In genomic region chr1:56535949-56536348, GRCh38 we compare ENCODE assay signal across 1 cellular context.
TF ChIP-seq lines count a peak whose summit lies in the region.

No MANE protein-coding gene starts in this region.

TF ChIP-seq in HepG2, 621 proteins besides CTCF, POLR2A, EP300 and RAD21 (continued from another document and continues in another):
- TF ChIP-seq ASH2L (IDR thresholded peaks at IDR 0.05; ENCODE audit: insufficient read length, low read depth, low read length) (no peak), RFXAP (CRISPR knock-in tag; IDR thresholded peaks at IDR 0.05; ENCODE audit: borderline replicate concordance) (no peak), SOX6 (IDR thresholded peaks at IDR 0.05) (no peak), SOX6 (CRISPR knock-in tag; IDR thresholded peaks at IDR 0.05) (peak; percentile 80), ZNF33B (CRISPR knock-in tag; IDR thresholded peaks at IDR 0.05) (no peak), ZNF615 (CRISPR knock-in tag; IDR thresholded peaks at IDR 0.05; ENCODE audit: borderline replicate concordance) (no peak), DNMT3B (CRISPR knock-in tag; conservative IDR thresholded peaks at IDR 0.05) (no peak), SRSF9 (IDR thresholded peaks at IDR 0.05; ENCODE audit: borderline replicate concordance, insufficient read depth, low read depth, low read length, poor library complexity, severe bottlenecking) (no peak), ZNF451 (CRISPR knock-in tag; IDR thresholded peaks at IDR 0.05) (no peak), IRX3 (CRISPR knock-in tag; IDR thresholded peaks at IDR 0.05; ENCODE audit: borderline replicate concordance, low read depth) (no peak), TP53 (CRISPR knock-in tag; conservative IDR thresholded peaks at IDR 0.05) (no peak), ZFP41 (CRISPR knock-in tag; IDR thresholded peaks at IDR 0.05; ENCODE audit: borderline replicate concordance) (no peak), IRF2 (CRISPR knock-in tag; IDR thresholded peaks at IDR 0.05) (no peak), ZMYM3 (CRISPR knock-in tag; IDR thresholded peaks at IDR 0.05) (no peak), ZBTB3 (CRISPR knock-in tag; IDR thresholded peaks at IDR 0.05; ENCODE audit: borderline replicate concordance, low read depth) (no peak), MLLT10 (CRISPR knock-in tag; IDR thresholded peaks at IDR 0.05) (no peak), CREM (IDR thresholded peaks at IDR 0.05) (peak; percentile 82; the same call in 1 of the 2 replicates), CREM (CRISPR knock-in tag; IDR thresholded peaks at IDR 0.05) (no peak), SRSF1 (optimal IDR thresholded peaks at IDR 0.05; ENCODE audit: low read depth, low read length) (no peak), ZNF816 (CRISPR knock-in tag; IDR thresholded peaks at IDR 0.05; ENCODE audit: borderline replicate concordance) (no peak), ATF1 (CRISPR knock-in tag; IDR thresholded peaks at IDR 0.05) (no peak), PHF5A (CRISPR knock-in tag; IDR thresholded peaks at IDR 0.05; ENCODE audit: low read depth, unreplicated experiment) (no peak), ZNF550 (CRISPR knock-in tag; IDR thresholded peaks at IDR 0.05; ENCODE audit: borderline replicate concordance) (no peak), HNF1A (IDR thresholded peaks at IDR 0.05; ENCODE audit: low read depth) (no peak), HNF1A (CRISPR knock-in tag; IDR thresholded peaks at IDR 0.05; ENCODE audit: borderline replicate concordance) (0 out of 2 replicates have a peak, but pooled peaks have one; percentile 24), MZF1 (CRISPR knock-in tag; IDR thresholded peaks at IDR 0.05; ENCODE audit: borderline replicate concordance) (no peak), RXRA (CRISPR knock-in tag; IDR thresholded peaks at IDR 0.05) (peak; percentile 42; the same call in 1 of the 2 replicates), RBM22 (optimal IDR thresholded peaks at IDR 0.05; ENCODE audit: low read length) (no peak), ZNF660 (CRISPR knock-in tag; IDR thresholded peaks at IDR 0.05; ENCODE audit: borderline replicate concordance, low read depth) (no peak), GTF2F1 (IDR thresholded peaks at IDR 0.05; ENCODE audit: low read length) (no peak), ARNTL (CRISPR knock-in tag; IDR thresholded peaks at IDR 0.05) (no peak), NFE2L2 (IDR thresholded peaks at IDR 0.05; ENCODE audit: low read length) (no peak), SRY (CRISPR knock-in tag; IDR thresholded peaks at IDR 0.05) (no peak), DBP (CRISPR knock-in tag; IDR thresholded peaks at IDR 0.05; ENCODE audit: not compliant biosample characterization) (no peak), HNRNPK (IDR thresholded peaks at IDR 0.05; ENCODE audit: low read depth, low read length, poor library complexity, severe bottlenecking) (no peak), ZNF121 (CRISPR knock-in tag; IDR thresholded peaks at IDR 0.05) (no peak), FLYWCH1 (CRISPR knock-in tag; IDR thresholded peaks at IDR 0.05) (no peak), ZNF496 (CRISPR knock-in tag; IDR thresholded peaks at IDR 0.05; ENCODE audit: insufficient replicate concordance) (no peak), ISX (CRISPR knock-in tag; conservative IDR thresholded peaks at IDR 0.05) (no peak), MAF1 (CRISPR knock-in tag; IDR thresholded peaks at IDR 0.05; ENCODE audit: borderline replicate concordance) (no peak), PTBP1 (IDR thresholded peaks at IDR 0.05; ENCODE audit: low read depth, low read length, poor library complexity, severe bottlenecking) (no peak), ZNF468 (CRISPR knock-in tag; IDR thresholded peaks at IDR 0.05) (no peak), IKZF5 (CRISPR knock-in tag; IDR thresholded peaks at IDR 0.05) (no peak), PHF21A (CRISPR knock-in tag; IDR thresholded peaks at IDR 0.05) (peak; percentile 50; the same call in 1 of the 2 replicates), ZBTB49 (CRISPR knock-in tag; IDR thresholded peaks at IDR 0.05; ENCODE audit: borderline replicate concordance) (no peak), FOXA1 (IDR thresholded peaks at IDR 0.05) (no peak), FOXA1 (CRISPR knock-in tag; IDR thresholded peaks at IDR 0.05) (peak; percentile 64), HOXA7 (CRISPR knock-in tag; IDR thresholded peaks at IDR 0.05) (no peak)
- TF ChIP-seq, protein P1, sequence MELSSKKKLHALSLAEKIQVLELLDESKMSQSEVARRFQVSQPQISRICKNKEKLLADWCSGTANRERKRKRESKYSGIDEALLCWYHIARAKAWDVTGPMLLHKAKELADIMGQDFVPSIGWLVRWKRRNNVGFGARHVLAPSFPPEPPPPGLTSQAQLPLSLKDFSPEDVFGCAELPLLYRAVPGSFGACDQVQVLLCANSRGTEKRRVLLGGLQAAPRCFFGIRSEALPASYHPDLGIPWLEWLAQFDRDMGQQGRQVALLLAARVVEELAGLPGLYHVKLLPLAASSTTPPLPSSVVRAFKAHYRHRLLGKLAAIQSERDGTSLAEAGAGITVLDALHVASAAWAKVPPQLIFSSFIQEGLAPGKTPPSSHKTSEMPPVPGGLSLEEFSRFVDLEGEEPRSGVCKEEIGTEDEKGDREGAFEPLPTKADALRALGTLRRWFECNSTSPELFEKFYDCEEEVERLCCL (CRISPR knock-in tag; IDR thresholded peaks at IDR 0.05; ENCODE audit: borderline replicate concordance) = no peak
- TF ChIP-seq, protein P2, sequence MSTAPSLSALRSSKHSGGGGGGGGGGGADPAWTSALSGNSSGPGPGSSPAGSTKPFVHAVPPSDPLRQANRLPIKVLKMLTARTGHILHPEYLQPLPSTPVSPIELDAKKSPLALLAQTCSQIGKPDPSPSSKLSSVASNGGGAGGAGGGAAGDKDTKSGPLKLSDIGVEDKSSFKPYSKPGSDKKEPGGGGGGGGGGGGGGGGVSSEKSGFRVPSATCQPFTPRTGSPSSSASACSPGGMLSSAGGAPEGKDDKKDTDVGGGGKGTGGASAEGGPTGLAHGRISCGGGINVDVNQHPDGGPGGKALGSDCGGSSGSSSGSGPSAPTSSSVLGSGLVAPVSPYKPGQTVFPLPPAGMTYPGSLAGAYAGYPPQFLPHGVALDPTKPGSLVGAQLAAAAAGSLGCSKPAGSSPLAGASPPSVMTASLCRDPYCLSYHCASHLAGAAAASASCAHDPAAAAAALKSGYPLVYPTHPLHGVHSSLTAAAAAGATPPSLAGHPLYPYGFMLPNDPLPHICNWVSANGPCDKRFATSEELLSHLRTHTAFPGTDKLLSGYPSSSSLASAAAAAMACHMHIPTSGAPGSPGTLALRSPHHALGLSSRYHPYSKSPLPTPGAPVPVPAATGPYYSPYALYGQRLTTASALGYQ (CRISPR knock-in tag; IDR thresholded peaks at IDR 0.05) = peak; percentile 89; the same call in 1 of the 2 replicates
- TF ChIP-seq, protein P3, sequence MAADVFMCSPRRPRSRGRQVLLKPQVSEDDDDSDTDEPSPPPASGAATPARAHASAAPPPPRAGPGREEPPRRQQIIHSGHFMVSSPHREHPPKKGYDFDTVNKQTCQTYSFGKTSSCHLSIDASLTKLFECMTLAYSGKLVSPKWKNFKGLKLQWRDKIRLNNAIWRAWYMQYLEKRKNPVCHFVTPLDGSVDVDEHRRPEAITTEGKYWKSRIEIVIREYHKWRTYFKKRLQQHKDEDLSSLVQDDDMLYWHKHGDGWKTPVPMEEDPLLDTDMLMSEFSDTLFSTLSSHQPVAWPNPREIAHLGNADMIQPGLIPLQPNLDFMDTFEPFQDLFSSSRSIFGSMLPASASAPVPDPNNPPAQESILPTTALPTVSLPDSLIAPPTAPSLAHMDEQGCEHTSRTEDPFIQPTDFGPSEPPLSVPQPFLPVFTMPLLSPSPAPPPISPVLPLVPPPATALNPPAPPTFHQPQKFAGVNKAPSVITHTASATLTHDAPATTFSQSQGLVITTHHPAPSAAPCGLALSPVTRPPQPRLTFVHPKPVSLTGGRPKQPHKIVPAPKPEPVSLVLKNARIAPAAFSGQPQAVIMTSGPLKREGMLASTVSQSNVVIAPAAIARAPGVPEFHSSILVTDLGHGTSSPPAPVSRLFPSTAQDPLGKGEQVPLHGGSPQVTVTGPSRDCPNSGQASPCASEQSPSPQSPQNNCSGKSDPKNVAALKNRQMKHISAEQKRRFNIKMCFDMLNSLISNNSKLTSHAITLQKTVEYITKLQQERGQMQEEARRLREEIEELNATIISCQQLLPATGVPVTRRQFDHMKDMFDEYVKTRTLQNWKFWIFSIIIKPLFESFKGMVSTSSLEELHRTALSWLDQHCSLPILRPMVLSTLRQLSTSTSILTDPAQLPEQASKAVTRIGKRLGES (CRISPR knock-in tag; IDR thresholded peaks at IDR 0.05; ENCODE audit: borderline replicate concordance) = no peak
- TF ChIP-seq, protein P4, sequence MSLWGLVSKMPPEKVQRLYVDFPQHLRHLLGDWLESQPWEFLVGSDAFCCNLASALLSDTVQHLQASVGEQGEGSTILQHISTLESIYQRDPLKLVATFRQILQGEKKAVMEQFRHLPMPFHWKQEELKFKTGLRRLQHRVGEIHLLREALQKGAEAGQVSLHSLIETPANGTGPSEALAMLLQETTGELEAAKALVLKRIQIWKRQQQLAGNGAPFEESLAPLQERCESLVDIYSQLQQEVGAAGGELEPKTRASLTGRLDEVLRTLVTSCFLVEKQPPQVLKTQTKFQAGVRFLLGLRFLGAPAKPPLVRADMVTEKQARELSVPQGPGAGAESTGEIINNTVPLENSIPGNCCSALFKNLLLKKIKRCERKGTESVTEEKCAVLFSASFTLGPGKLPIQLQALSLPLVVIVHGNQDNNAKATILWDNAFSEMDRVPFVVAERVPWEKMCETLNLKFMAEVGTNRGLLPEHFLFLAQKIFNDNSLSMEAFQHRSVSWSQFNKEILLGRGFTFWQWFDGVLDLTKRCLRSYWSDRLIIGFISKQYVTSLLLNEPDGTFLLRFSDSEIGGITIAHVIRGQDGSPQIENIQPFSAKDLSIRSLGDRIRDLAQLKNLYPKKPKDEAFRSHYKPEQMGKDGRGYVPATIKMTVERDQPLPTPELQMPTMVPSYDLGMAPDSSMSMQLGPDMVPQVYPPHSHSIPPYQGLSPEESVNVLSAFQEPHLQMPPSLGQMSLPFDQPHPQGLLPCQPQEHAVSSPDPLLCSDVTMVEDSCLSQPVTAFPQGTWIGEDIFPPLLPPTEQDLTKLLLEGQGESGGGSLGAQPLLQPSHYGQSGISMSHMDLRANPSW (CRISPR knock-in tag; IDR thresholded peaks at IDR 0.05; ENCODE audit: borderline replicate concordance) = no peak
